Comparison of ENCODE assay signal across 6 cellular contexts in genomic region chr6:70184723-70185122, GRCh38.
"Had no signal": no experiment of that assay in that cellular context is flagged by ENCODE, and none has a peak within 500 bp of the region (broad histone marks: within the 10 kb centered on the region; RNA-seq: fewer than 3 reads in every experiment).

No MANE protein-coding gene starts in this region.

- H3K4me2 ChIP-seq: KMS-11 had no signal

- DNase-seq: IMR-90, KBM-7, KG1 had no signal

- H3K9ac ChIP-seq: KMS-11 had no signal

- H3K4me3 ChIP-seq: K562 had no signal

- H3K27ac ChIP-seq: HL-60, KMS-11 had no signal
